Comparison of ENCODE assay signal across 30 cellular contexts in genomic region chr1:171582589-171582988, GRCh38. TPM values are rescaled to one million over a fixed set of nuclear protein-coding genes. Genes with fewer than 3 reads are reported as not detected.
"Had no signal": no experiment of that assay in that cellular context is flagged by ENCODE, and none has a peak within 500 bp of the region (broad histone marks: within the 10 kb centered on the region; RNA-seq: fewer than 3 reads in every experiment).

No MANE protein-coding gene starts in this region.

- H3K4me1 Mint-ChIP-seq: brain had no signal

- DNase-seq: activated CD4-positive, alpha-beta memory T cell treated with anti-CD3 and anti-CD28 coated beads, Interleukin-2, amount 10 ng/mL, durations not matched to agents 7 days and 5 days; activated CD4-positive, alpha-beta T cell treated with anti-CD3 and anti-CD28 coated beads for 1 hour; activated CD4-positive, alpha-beta T cell treated with anti-CD3 and anti-CD28 coated beads, Interleukin-2, amount 50 U/mL, for 1 hour; activated gamma-delta T cell treated with Interleukin-2 at 50 U/mL for 16 hours; activated naive CD4-positive, alpha-beta T cell treated with anti-CD3 and anti-CD28 coated beads, Interleukin-2, amount 50 U/mL, for 16 hours; activated T-cell treated with anti-CD3 and anti-CD28 coated beads for 4 hours; amygdala; cerebellar nuclear complex; NCI-H1092; NCI-H1694; NCI-H2029; NCI-H2107; NCI-H2171 treated with DMSO at 0.1 percent for 48 hours; NCI-H226; NCI-H526 treated with DMSO at 0.1 percent for 48 hours; NCI-H82; RPMI8226; T-helper 1 cell had no signal

- H3K4me3 ChIP-seq: SK-N-MC had no signal

- H3K27me3 Mint-ChIP-seq: activated CD4-positive, alpha-beta memory T cell treated with anti-CD3 and anti-CD28 coated beads, Interleukin-2, amount 10 ng/mL, durations not matched to agents 7 days and 5 days; brain had no signal

- H3K9me3 Mint-ChIP-seq: activated CD4-positive, alpha-beta memory T cell treated with anti-CD3 and anti-CD28 coated beads, Interleukin-2, amount 10 ng/mL, durations not matched to agents 7 days and 5 days; activated T-helper 2 cell treated with anti-CD3 and anti-CD28 coated beads, Interferon-gamma antibody, Interleukin-2, Interleukin-4, amounts not matched to agents 10 μg/mL and 5 μg/mL and 100 μg/mL, durations not matched to agents 14 hours and 24 hours and 36 hours; brain; T-helper 2 cell treated with Interferon-gamma antibody and Interleukin-4, amounts not matched to agents 5 μg/mL and 100 μg/mL, for 36 hours had no signal

- H3K4me3 Mint-ChIP-seq: activated CD4-positive, alpha-beta memory T cell treated with anti-CD3 and anti-CD28 coated beads, Interleukin-2, amount 10 ng/mL, durations not matched to agents 7 days and 5 days; brain; T-helper 2 cell treated with Interferon-gamma antibody and Interleukin-4, amounts not matched to agents 5 μg/mL and 100 μg/mL, for 36 hours had no signal

- ATAC-seq: HepG2, Panc1, Right ventricle myocardium inferior had no signal

- H3K27ac ChIP-seq: KMS-11, SK-N-MC had no signal

RNA-seq across cellular contexts. Expression of gene MYOCOS, which starts 39.5 kb away (rescaled TPM):
- total RNA-seq: activated CD8-positive, alpha-beta memory T cell treated with anti-CD3 and anti-CD28 coated beads for 36 hours; astrocyte; cardiac septum; HepG2; NCI-H460; Right ventricle myocardium inferior had no signal
- polyA plus RNA-seq: HepG2 had no signal
